17 cellular contexts compared by ENCODE assay signal in the genomic region with DNA sequence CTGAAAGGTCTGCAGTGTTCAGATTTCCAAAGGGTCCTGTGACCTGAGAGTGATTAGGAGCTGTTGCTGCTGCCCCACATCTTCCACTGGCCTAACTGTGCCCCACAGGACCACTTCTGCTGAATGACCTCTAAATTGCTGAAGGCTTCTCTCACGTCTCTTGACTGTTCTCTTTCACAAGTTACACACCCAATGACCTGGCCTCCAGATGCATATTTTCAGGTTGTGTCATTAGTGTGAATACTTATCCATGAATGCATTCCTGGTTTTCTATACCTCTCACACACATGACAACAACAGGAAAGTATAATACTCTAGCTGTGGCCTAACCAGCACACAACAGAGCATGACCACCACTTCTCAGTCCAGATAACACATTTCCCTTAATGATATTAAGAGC. TPM values are rescaled to one million over a fixed set of nuclear protein-coding genes. Genes with fewer than 3 reads are reported as not detected.
DNase-seq lines count a peak whose midpoint lies in the region; ATAC-seq, FAIRE-seq and TF ChIP-seq lines count a peak whose summit lies in the region.
"Had no signal": no experiment of that assay in that cellular context is flagged by ENCODE, and none has a peak within 500 bp of the region (broad histone marks: within the 10 kb centered on the region; RNA-seq: fewer than 3 reads in every experiment).

No MANE protein-coding gene starts in this region.

- 85% methylated on average over 1 of the region's 1 CpG; no CpG with 5 or more reads in 1 of the 2 experiments for WGBS in H1 (ENCODE audit: extremely low coverage in 1 of 2, insufficient coverage in 1 of 2, insufficient read length in 1 of 2, insufficient replicate concordance in 2 of 2, low coverage in 1 of 2, low lambda C conversion rate in 2 of 2, missing lambda C conversion rate in 1 of 2), 2 experiments

- H2BK12ac ChIP-seq in H1 (ENCODE audit: low read depth, low read length): no peak overlapping the region

- H3K4me3 ChIP-seq in PC-9 (no peak overlapping the region), H1 (ENCODE audit: extremely low read depth in 1 of 4, insufficient read depth in 2 of 4, low read depth in 3 of 4, low read length in 4 of 4) (no peak overlapping the region), osteoblast (ENCODE audit: insufficient read depth, low read length) (no peak overlapping the region)
- H3K4me3 ChIP-seq: K562, neural progenitor cell had no signal

- intact Hi-C loops in PC-9 (cut with micrococcal nuclease; ENCODE audit: unreplicated experiment): no loop called here

- no peak overlapping the region for H2BK5ac ChIP-seq in H1 (ENCODE audit: low read depth, low read length)

- H3K36me3 ChIP-seq in PC-9 (ENCODE audit: low read depth): peaks cover 20% of the 10 kb centered on the region
- H3K36me3 ChIP-seq in H1 (ENCODE audit: control insufficient read depth in 2 of 4, insufficient read depth in 4 of 4, low read length in 3 of 4): peaks cover 6 to 41% (median 22%) of the 10 kb centered on the region in 4 experiments; a peak in 7 of 8 replicates
- peaks cover 18% of the 10 kb centered on the region for H3K36me3 ChIP-seq in osteoblast (ENCODE audit: insufficient read depth, low read length)
- H3K36me3 ChIP-seq: neural progenitor cell had no signal

- H4K8ac ChIP-seq in H1 (ENCODE audit: extremely low read depth, insufficient read depth, low read length): no peak overlapping the region

- no peak overlapping the region for H3K4ac ChIP-seq in H1 (replicated peaks; ENCODE audit: insufficient read length, low read depth, low read length)

- H2AK5ac ChIP-seq in H1 (ENCODE audit: low read depth, low read length): no peak overlapping the region

- no peak for TF ChIP-seq RAD21 in H1 (IDR thresholded peaks at IDR 0.05 in 1 of 2, conservative IDR thresholded peaks at IDR 0.05 in 1 of 2; ENCODE audit: low read depth in 2 of 2, low read length in 2 of 2)

- no peaks in the 10 kb centered on the region; the same call in 1 of the 2 replicates for H3K23me2 ChIP-seq in H1 (ENCODE audit: low read depth, low read length)

- H3K9me3 ChIP-seq in PC-9 (ENCODE audit: insufficient read depth, low read depth) (no peaks in the 10 kb centered on the region), H1 (ENCODE audit: insufficient read depth in 2 of 2, low read depth in 1 of 2, low read length in 1 of 2) (no peaks in the 10 kb centered on the region), osteoblast (ENCODE audit: low read depth, low read length) (no peaks in the 10 kb centered on the region)

- POLR2A ChIA-PET in PC-9 (lab: Charles Lee; ENCODE audit: unreplicated experiment): no interaction called here
- POLR2A ChIA-PET in H1 (lab: Charles Lee; ENCODE audit: partially characterized antibody): interaction anchor here (0.7 to 1.3 kb wide), 4 partner anchors 10 to 42 kb away, joined by 3 to 5 read pairs (median 4); a partner anchor contains a TSS
- POLR2A ChIA-PET in T-cell (lab: Charles Lee): no interaction called here

- peaks cover 4% of the 10 kb centered on the region; the same call in 1 of the 2 replicates for H3F3A ChIP-seq in PC-9 (ENCODE audit: insufficient read depth, low read depth)

- no peak overlapping the region for H2BK15ac ChIP-seq in H1 (ENCODE audit: low read length)

- H3K4me2 ChIP-seq in PC-9 (peak overlapping the region; percentile 4; the same call in 1 of the 2 replicates), H1 (ENCODE audit: insufficient read depth in 1 of 2, low read depth in 2 of 2, low read length in 2 of 2) (no peak overlapping the region), osteoblast (ENCODE audit: insufficient read depth, low read length) (peak overlapping the region; percentile 27)
- H3K4me2 ChIP-seq: neural progenitor cell had no signal

- BruUV-seq in PC-9 (replicated peaks; lab: Mats Ljungman, UMichigan): no TSS peak

- H3K36me3 Mint-ChIP-seq in glutamatergic neuron (ENCODE audit: unreplicated experiment): no peaks in the 10 kb centered on the region
- H3K36me3 Mint-ChIP-seq in T-cell: peaks cover 15% of the 10 kb centered on the region

- no peaks in the 10 kb centered on the region for H3K27me3 Mint-ChIP-seq in glutamatergic neuron (ENCODE audit: unreplicated experiment)
- no peaks in the 10 kb centered on the region for H3K27me3 Mint-ChIP-seq in T-cell
- H3K27me3 Mint-ChIP-seq: activated CD4-positive, alpha-beta memory T cell treated with anti-CD3 and anti-CD28 coated beads, Interleukin-2, amount 10 ng/mL, durations not matched to agents 7 days and 5 days; stimulated activated naive B cell treated with anti-CD40 and anti-IgM and Interleukin-4, amounts not matched to agents 10 μg/mL and 1 μg/mL and 100 μg/mL, for 72 hours had no signal

- H3K14ac ChIP-seq in H1 (ENCODE audit: insufficient read length): no peak overlapping the region

- peak overlapping the region; percentile 38 for H3K27ac ChIP-seq in PC-9
- no peak overlapping the region for H3K27ac ChIP-seq in H1 (ENCODE audit: low read depth, low read length)
- H3K27ac ChIP-seq in osteoblast (ENCODE audit: low read depth, low read length): peak overlapping the region; percentile 38
- H3K27ac ChIP-seq: neural progenitor cell had no signal

- H3K4me1 ChIP-seq in PC-9 (replicated peaks; ENCODE audit: insufficient read depth) (peaks cover 15% of the 10 kb centered on the region), H1 (replicated peaks in 1 of 4; ENCODE audit: control insufficient read depth in 3 of 4, insufficient read depth in 4 of 4, low read length in 3 of 4) (no peaks in the 10 kb centered on the region), osteoblast (ENCODE audit: insufficient read depth, low read length) (peaks cover 10% of the 10 kb centered on the region)
- H3K4me1 ChIP-seq: neural progenitor cell had no signal

- H2AFZ ChIP-seq in PC-9 (no peak overlapping the region), H1 (ENCODE audit: low read length) (no peak overlapping the region), osteoblast (ENCODE audit: low read length) (no peak overlapping the region)
- H2AFZ ChIP-seq: neural progenitor cell had no signal

- no peak for FAIRE-seq in H1 (lab: Jason Lieb, UNC)
- FAIRE-seq: K562 had no signal

- no peak overlapping the region for H3K56ac ChIP-seq in H1 (replicated peaks; ENCODE audit: insufficient read length, low read depth, low read length)

- TF ChIP-seq CTCF in PC-9 (conservative IDR thresholded peaks at IDR 0.05) (no peak), H1 (IDR thresholded peaks at IDR 0.05; ENCODE audit: control extremely low read depth in 1 of 3, insufficient read depth in 1 of 3, low read depth in 1 of 3, low read length in 3 of 3) (no peak), osteoblast (IDR thresholded peaks at IDR 0.05; ENCODE audit: extremely low read depth, low read depth, low read length) (no peak), glutamatergic neuron (IDR thresholded peaks at IDR 0.05; ENCODE audit: partially characterized antibody, unreplicated experiment) (no peak)

- H3K4me3 Mint-ChIP-seq in glutamatergic neuron (ENCODE audit: unreplicated experiment) (no peak overlapping the region), T-cell (no peak overlapping the region)
- H3K4me3 Mint-ChIP-seq: activated CD4-positive, alpha-beta memory T cell treated with anti-CD3 and anti-CD28 coated beads, Interleukin-2, amount 10 ng/mL, durations not matched to agents 7 days and 5 days; neural progenitor cell; stimulated activated naive B cell treated with anti-CD40 and anti-IgM and Interleukin-4, amounts not matched to agents 10 μg/mL and 1 μg/mL and 100 μg/mL, for 72 hours had no signal

- H3K18ac ChIP-seq in H1 (ENCODE audit: extremely low read depth, low read length): no peak overlapping the region

- ATAC-seq in GM19395 (IDR thresholded peaks at IDR 0.05; ENCODE audit: unreplicated experiment) (no peak), T-cell (replicated peaks in 1 of 4) (no peak)
- ATAC-seq: K562; left ventricle myocardium superior; stimulated activated naive B cell treated with anti-CD40 and anti-IgM and Interleukin-4, amounts not matched to agents 10 μg/mL and 1 μg/mL and 100 μg/mL, for 72 hours had no signal

- peaks cover 75% of the 10 kb centered on the region for H3K79me2 ChIP-seq in PC-9 (ENCODE audit: low read depth)
- H3K79me2 ChIP-seq in H1 (ENCODE audit: control insufficient read depth in 1 of 2, insufficient read depth in 2 of 2, low read length in 2 of 2): peaks cover 9 to 85% of the 10 kb centered on the region in 2 experiments; a peak in 3 of 4 replicates
- H3K79me2 ChIP-seq in osteoblast (ENCODE audit: insufficient read depth, low read length): peaks cover 86% of the 10 kb centered on the region

- H4K5ac ChIP-seq in H1 (ENCODE audit: insufficient read length, low read depth, low read length): no peak overlapping the region

- DNase-seq in Daoy (ENCODE audit: low read depth) (peak; percentile 28), PC-9 (peak in 1 of 2 experiments; percentile 84), H1 (ENCODE audit: low read depth in 1 of 2, low spot score in 2 of 2) (no peak), osteoblast (ENCODE audit: insufficient read length, low spot score, missing footprints) (peak; percentile 89), cerebellum (ENCODE audit: low spot score) (no peak), glutamatergic neuron (no peak), T-cell (no peak)
- DNase-seq: activated CD4-positive, alpha-beta memory T cell treated with anti-CD3 and anti-CD28 coated beads, Interleukin-2, amount 10 ng/mL, durations not matched to agents 7 days and 5 days; cortex of kidney; H7; left ventricle myocardium superior; NCI-H1930; stimulated activated CD4-positive, alpha-beta T cell treated with anti-CD3 and anti-CD28 coated beads, Interleukin-1b, Interleukin-23, amount 100 ng/mL, for 48 hours; stimulated activated naive B cell treated with anti-CD40 and anti-IgM and Interleukin-4, amounts not matched to agents 10 μg/mL and 1 μg/mL and 100 μg/mL, for 72 hours had no signal

- no peak for TF ChIP-seq POLR2A in H1 (IDR thresholded peaks at IDR 0.05; ENCODE audit: control extremely low read depth in 1 of 2, low read depth in 2 of 2, low read length in 2 of 2)

- no peaks in the 10 kb centered on the region for H3K9me2 ChIP-seq in PC-9 (ENCODE audit: insufficient read depth)

- no peak overlapping the region for H2BK20ac ChIP-seq in H1 (ENCODE audit: low read length)

- no peak for TF ChIP-seq EP300 in H1 (IDR thresholded peaks at IDR 0.05; ENCODE audit: borderline replicate concordance in 1 of 2, low read depth in 2 of 2, low read length in 2 of 2)

- H3K9ac ChIP-seq in H1 (replicated peaks in 1 of 4; ENCODE audit: extremely low read depth in 1 of 4, low read depth in 3 of 4, low read length in 3 of 4): no peak overlapping the region
- H3K9ac ChIP-seq: neural progenitor cell had no signal

- H4K20me1 ChIP-seq in PC-9 (ENCODE audit: insufficient read depth) (peaks cover 27% of the 10 kb centered on the region), H1 (replicated peaks in 1 of 2; ENCODE audit: control insufficient read depth in 1 of 2, insufficient read depth in 2 of 2, low read length in 2 of 2) (peaks cover 8 to 9% of the 10 kb centered on the region in 2 experiments), osteoblast (ENCODE audit: insufficient read depth, low read length) (peaks cover 17% of the 10 kb centered on the region)

- H3K27ac Mint-ChIP-seq in glutamatergic neuron (ENCODE audit: unreplicated experiment): no peak overlapping the region
- no peak overlapping the region for H3K27ac Mint-ChIP-seq in T-cell
- H3K27ac Mint-ChIP-seq: neural progenitor cell had no signal

- H3K4me1 Mint-ChIP-seq in glutamatergic neuron (ENCODE audit: low read depth, unreplicated experiment) (peaks cover 3% of the 10 kb centered on the region), T-cell (peaks cover 30 to 46% (median 44%) of the 10 kb centered on the region in 3 donors)

- H3K27me3 ChIP-seq in PC-9 (ENCODE audit: insufficient read depth, low read depth) (no peaks in the 10 kb centered on the region), H1 (replicated peaks in 1 of 4; ENCODE audit: control insufficient read depth in 3 of 4, extremely low read depth in 1 of 4, insufficient read depth in 3 of 4, low read length in 3 of 4) (no peaks in the 10 kb centered on the region), osteoblast (ENCODE audit: insufficient read depth, low read length) (no peaks in the 10 kb centered on the region)
- H3K27me3 ChIP-seq: neural progenitor cell had no signal

- H3K79me1 ChIP-seq in H1 (ENCODE audit: low read depth, low read length): peaks cover 9% of the 10 kb centered on the region; the same call in 1 of the 2 replicates

- no peak overlapping the region for H4K91ac ChIP-seq in H1 (replicated peaks; ENCODE audit: insufficient read length, low read length)

- peaks cover 2% of the 10 kb centered on the region for H3K9me3 Mint-ChIP-seq in glutamatergic neuron (ENCODE audit: unreplicated experiment)
- no peaks in the 10 kb centered on the region for H3K9me3 Mint-ChIP-seq in T-cell
- H3K9me3 Mint-ChIP-seq: activated CD4-positive, alpha-beta memory T cell treated with anti-CD3 and anti-CD28 coated beads, Interleukin-2, amount 10 ng/mL, durations not matched to agents 7 days and 5 days; neural progenitor cell; stimulated activated naive B cell treated with anti-CD40 and anti-IgM and Interleukin-4, amounts not matched to agents 10 μg/mL and 1 μg/mL and 100 μg/mL, for 72 hours had no signal

- CTCF ChIA-PET in PC-9 (lab: Charles Lee) (no interaction called here), H1 (lab: Charles Lee; ENCODE audit: partially characterized antibody) (interaction anchor here (1.7 kb wide), 1 partner anchor 236 kb away, joined by 6 read pairs; no protein-coding TSS in a partner anchor), T-cell (lab: Charles Lee) (no interaction called here)

- no peak overlapping the region for H2BK120ac ChIP-seq in H1 (replicated peaks; ENCODE audit: low read depth, low read length)

- H3K23ac ChIP-seq in H1 (ENCODE audit: insufficient read length): peak overlapping the region; percentile 27

RNA-seq across cellular contexts. Expression of a gene that starts 15.4 kb away (rescaled TPM):
- 9.3 and 13.5 TPM in 2 replicates for total RNA-seq in Daoy (2014; rRNA removed; shearing (Covaris generic))
- total RNA-seq in PC-9 (2021) (43.9 and 46.1 TPM in 2 replicates), osteoblast (20.3 and 22.1 TPM in 2 replicates), cerebellum (31.9 TPM), glutamatergic neuron (ENCODE audit: unreplicated experiment) (104 TPM), T-cell (10 to 100 TPM; 48.0 to 63.0 (median 55.6) TPM)
- 98.6 and 110 TPM in 2 replicates for total RNA-seq in H1 (2021; fragmentation: NEBNext Ultra II Directional; extraction: Animal tissue kit (Norgen Biotek cat#: 25700))
- polyA plus RNA-seq in H1 (2011; rRNA removed): 25.5 and 26.5 TPM in 2 replicates
- polyA plus RNA-seq in H1 (2011; cell fraction: cytosol; rRNA removed): 20.6 TPM
- 40.3 TPM for polyA plus RNA-seq in H1 (2011; cell fraction: nucleus; rRNA removed)
- polyA plus RNA-seq in H1 (2012, experiment 1 of 2): 23.2 to 38.5 TPM (median 28.6 TPM) in 4 replicates
- 2.4 TPM for polyA plus RNA-seq in H1 (2012, experiment 2 of 2)
- polyA plus RNA-seq in H1 (2013, experiment 1 of 2): 22.7 TPM
- 21.6 TPM for polyA plus RNA-seq in H1 (2013, experiment 2 of 2)
- polyA minus RNA-seq in H1 (2011; rRNA and poly(A)+ RNA removed): 208 TPM in 2 replicates
- 59.5 TPM for polyA minus RNA-seq in H1 (2011; cell fraction: cytosol; rRNA and poly(A)+ RNA removed)
- 152 TPM for polyA minus RNA-seq in H1 (2011; cell fraction: nucleus; rRNA and poly(A)+ RNA removed)

RNA-seq across cellular contexts. Expression of a gene that starts 19.3 kb away (rescaled TPM):
- total RNA-seq in Daoy (2014; rRNA removed; shearing (Covaris generic)): 6.3 and 12.5 TPM in 2 replicates
- total RNA-seq in PC-9 (2021) (25.9 and 28.1 TPM in 2 replicates), osteoblast (15.2 and 18.0 TPM in 2 replicates), cerebellum (27.8 TPM), glutamatergic neuron (ENCODE audit: unreplicated experiment) (32.0 TPM), T-cell (10 to 100 TPM; 40.3 to 52.7 (median 49.0) TPM)
- 26.5 and 26.7 TPM in 2 replicates for total RNA-seq in H1 (2021; fragmentation: NEBNext Ultra II Directional; extraction: Animal tissue kit (Norgen Biotek cat#: 25700))
- polyA plus RNA-seq in H1 (2011; rRNA removed): 16.3 and 18.3 TPM in 2 replicates
- 16.2 TPM for polyA plus RNA-seq in H1 (2011; cell fraction: cytosol; rRNA removed)
- polyA plus RNA-seq in H1 (2011; cell fraction: nucleus; rRNA removed): 28.6 TPM
- polyA plus RNA-seq in H1 (2012, experiment 1 of 2): 12.8 to 16.5 TPM (median 15.0 TPM) in 4 replicates
- 2.9 TPM for polyA plus RNA-seq in H1 (2012, experiment 2 of 2)
- polyA plus RNA-seq in H1 (2013, experiment 1 of 2): 10.9 TPM
- 12.1 TPM for polyA plus RNA-seq in H1 (2013, experiment 2 of 2)
- 40.6 and 43.3 TPM in 2 replicates for polyA minus RNA-seq in H1 (2011; rRNA and poly(A)+ RNA removed)
- 18.8 TPM for polyA minus RNA-seq in H1 (2011; cell fraction: cytosol; rRNA and poly(A)+ RNA removed)
- 46.6 TPM for polyA minus RNA-seq in H1 (2011; cell fraction: nucleus; rRNA and poly(A)+ RNA removed)

Comparison
In these comparisons a context has a peak if more than half of its experiments do, and no peak if none do; other contexts are left out.
1. DNase-seq: peak in Daoy (single experiment) and osteoblast (single experiment); none in H1 (0 of 2), cerebellum (single experiment), glutamatergic neuron (single experiment) and T-cell (0 of 34).
2. H3K4me2 ChIP-seq: peak in PC-9 (single experiment) and osteoblast (single experiment); none in H1 (0 of 2).